In the genomic region with DNA sequence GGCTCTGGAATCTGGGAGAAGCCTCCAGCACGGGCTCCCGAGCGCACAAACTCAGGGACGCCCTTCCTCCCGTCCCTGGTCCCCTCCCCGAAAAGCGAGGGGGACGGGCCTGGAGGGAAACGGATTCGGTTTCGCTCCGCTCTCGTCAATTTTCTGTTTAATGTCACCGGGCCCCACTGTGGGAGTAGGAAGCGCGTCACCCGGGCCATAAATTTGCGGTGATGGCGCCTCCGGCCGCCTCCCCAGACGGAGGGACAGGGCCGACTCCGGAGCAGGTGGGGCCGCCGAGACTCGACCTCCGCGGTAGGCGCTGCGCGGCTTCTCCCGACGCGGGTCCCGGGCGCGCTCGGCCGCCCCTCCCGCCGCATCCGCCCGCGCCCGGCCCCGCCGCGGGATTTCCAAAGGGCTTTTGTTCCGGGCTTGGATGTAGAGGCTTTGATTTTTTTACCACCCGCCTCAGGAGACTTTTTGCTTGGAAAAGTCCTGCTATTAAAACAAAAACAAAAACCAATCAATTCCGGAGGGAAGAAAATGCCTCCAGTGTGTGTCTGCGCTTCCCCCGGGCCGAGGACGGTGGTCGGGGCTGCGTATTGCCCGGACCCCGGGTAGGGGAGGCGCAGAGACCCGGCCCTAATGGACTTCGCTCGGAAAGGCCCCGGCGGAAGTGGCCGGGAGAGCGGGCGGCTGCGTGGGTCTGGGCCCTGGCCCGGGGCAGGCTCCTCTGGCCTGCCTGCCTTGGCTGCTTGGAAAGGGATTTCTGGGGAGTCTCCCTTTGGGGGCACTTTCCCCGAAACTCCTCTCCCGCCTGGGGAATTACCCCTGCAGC, we compare ENCODE assay signal across 9 cellular contexts. TPM values are rescaled to one million over a fixed set of nuclear protein-coding genes. Genes with fewer than 3 reads are reported as not detected.
DNase-seq lines count a peak whose midpoint lies in the region; ATAC-seq and TF ChIP-seq lines count a peak whose summit lies in the region.
"Had no signal": no experiment of that assay in that cellular context is flagged by ENCODE, and none has a peak within 500 bp of the region (broad histone marks: within the 10 kb centered on the region; RNA-seq: fewer than 3 reads in every experiment).

No MANE protein-coding gene starts in this region.

- H3K9me2 ChIP-seq in Loucy (replicated peaks; ENCODE audit: low read depth, low read length), result no peaks in the 10 kb centered on the region

- no peak overlapping the region for H2AFZ ChIP-seq in Loucy (ENCODE audit: low read length)

- TF ChIP-seq CTCF in Loucy (conservative IDR thresholded peaks at IDR 0.05; ENCODE audit: low read length), result no peak
- no peak for TF ChIP-seq CTCF in heart left ventricle (IDR thresholded peaks at IDR 0.05)
- no peak for TF ChIP-seq CTCF in ovary (IDR thresholded peaks at IDR 0.05)

- H3F3A ChIP-seq in Loucy (ENCODE audit: low read depth), result no peaks in the 10 kb centered on the region

- DNase-seq in COLO668 (lab: John Stamatoyannopoulos, UW; ENCODE audit: unreplicated experiment) (peak; percentile 35), heart left ventricle (peak in 4 of 5 donors; percentile 71 to 83 (median 78)), ovary (peak in 4 of 5 donors; percentile 70 to 75 (median 71)), NK-92 (lab: John Stamatoyannopoulos, UW; ENCODE audit: unreplicated experiment) (no peak), NCI-H446 (lab: John Stamatoyannopoulos, UW) (no peak)
- DNase-seq in activated naive CD4-positive, alpha-beta T cell treated with anti-CD3 and anti-CD28 coated beads, Interleukin-2, amount 50 U/mL, for 16 hours, result peak; percentile 61

- peak overlapping the region; percentile 96 for H3K4me2 ChIP-seq in Loucy (ENCODE audit: low read depth, low read length, poor library complexity, severe bottlenecking)
- H3K4me2 ChIP-seq: KMS-11 had no signal

- intact Hi-C loops in heart left ventricle (cut with DNase I), result loop anchor here in 4 of 10 donors (2.0 to 10.0 kb wide), 4 partner anchors 41 to 95 kb away; no protein-coding TSS in a partner anchor
- intact Hi-C loops in ovary (cut with DNase I), result no loop called here

- H3K36me3 ChIP-seq in Loucy (ENCODE audit: insufficient read depth, low read length), result no peaks in the 10 kb centered on the region
- H3K36me3 ChIP-seq in heart left ventricle, result no peaks in the 10 kb centered on the region
- H3K36me3 ChIP-seq in ovary, result no peaks in the 10 kb centered on the region

- H3K27ac ChIP-seq in heart left ventricle, result peak overlapping the region; percentile 79 to 100 (median 97)
- peak overlapping the region; percentile 61 to 83 for H3K27ac ChIP-seq in ovary
- H3K27ac ChIP-seq: KMS-11 had no signal

- TF ChIP-seq EP300 in ovary (IDR thresholded peaks at IDR 0.05), result no peak

- H3K79me2 ChIP-seq in Loucy (ENCODE audit: insufficient read depth, low read length), result peaks cover 61% of the 10 kb centered on the region

- H3K9me3 ChIP-seq in Loucy (ENCODE audit: insufficient read depth, low read depth, low read length) (no peaks in the 10 kb centered on the region), heart left ventricle (no peaks in the 10 kb centered on the region), ovary (no peaks in the 10 kb centered on the region)

- H3K4me3 ChIP-seq in Loucy (ENCODE audit: low read length, poor library complexity, severe bottlenecking), result peak overlapping the region; percentile 80
- H3K4me3 ChIP-seq in heart left ventricle, result peak overlapping the region; percentile 61 to 91 (median 77)
- peak overlapping the region; percentile 57 for H3K4me3 ChIP-seq in ovary

- TF ChIP-seq POLR2A in heart left ventricle (IDR thresholded peaks at IDR 0.05) (peak in 1 of 2 donors; percentile 48), ovary (IDR thresholded peaks at IDR 0.05) (no peak)

- peak; percentile 6 to 71 (median 45) for ATAC-seq in heart left ventricle
- ATAC-seq in HG03521 (IDR thresholded peaks at IDR 0.05; ENCODE audit: unreplicated experiment), result no peak

- WGBS in heart left ventricle, 4 donors, result 5 to 12% (median 8%) methylated on average over 57 to 73 of the region's 73 CpGs
- 5 to 9% (median 7%) methylated on average over 72 to 73 of the region's 73 CpGs for WGBS in ovary, 3 donors

- H3K4me1 ChIP-seq in Loucy (ENCODE audit: insufficient read depth, low read length, poor library complexity, severe bottlenecking) (peaks cover 61% of the 10 kb centered on the region), heart left ventricle (peaks cover 5 to 67% (median 46%) of the 10 kb centered on the region in 12 donors), ovary (ENCODE audit: insufficient read depth) (peaks cover 22% of the 10 kb centered on the region)

- H3K27me3 ChIP-seq in Loucy (ENCODE audit: insufficient read depth, low read length, poor library complexity, severe bottlenecking) (no peaks in the 10 kb centered on the region), heart left ventricle (peaks cover 0 to 5% (median 0%) of the 10 kb centered on the region in 9 donors), ovary (no peaks in the 10 kb centered on the region)

- H4K20me1 ChIP-seq in Loucy (ENCODE audit: insufficient read depth, low read length, poor library complexity, severe bottlenecking), result peaks cover 13% of the 10 kb centered on the region

- peak overlapping the region; percentile 97 for H3K9ac ChIP-seq in Loucy (ENCODE audit: low read depth, low read length, poor library complexity, severe bottlenecking)
- H3K9ac ChIP-seq: KMS-11 had no signal

RNA-seq across cellular contexts. Expression of gene BAHCC1, which starts 7.8 kb away (rescaled TPM):
- 10 to 100 TPM in 3 of 9 donors, 1 to 10 TPM in 6; 6.0 to 19.6 (median 9.3) TPM for total RNA-seq in heart left ventricle
- 1 to 10 TPM; 7.6 to 8.5 TPM for polyA plus RNA-seq in heart left ventricle
- total RNA-seq in ovary, result 10 to 100 TPM in 6 of 7 donors, 1 to 10 TPM in 1; 7.6 to 31.9 (median 24.2) TPM
- polyA plus RNA-seq in ovary, result 10 to 100 TPM in 1 of 2 donors, 1 to 10 TPM in 1; 1.9 to 16.0 TPM

Comparison
In these comparisons a context has a peak if more than half of its experiments do, and no peak if none do; other contexts are left out.
1. DNase-seq: peak in COLO668 (single experiment), activated naive CD4-positive, alpha-beta T cell treated with anti-CD3 and anti-CD28 coated beads, Interleukin-2, amount 50 U/mL, for 16 hours (single experiment), heart left ventricle (4 of 5) and ovary (4 of 5); none in NK-92 (single experiment) and NCI-H446 (0 of 2).
2. Peak in every context shown above with its lines, with median percentiles within 50 percentile points of each other: H3K4me3 ChIP-seq.